12 cellular contexts compared by ENCODE assay signal in genomic region chr20:4512891-4513550, GRCh38.
A peak's percentile ranks its signal among the peaks of the same experiment; 100 is the strongest.
DNase-seq lines count a peak whose midpoint lies in the region; ATAC-seq and TF ChIP-seq lines count a peak whose summit lies in the region.
"Had no signal": no experiment of that assay in that cellular context is flagged by ENCODE, and none has a peak within 500 bp of the region (broad histone marks: within the 10 kb centered on the region; RNA-seq: fewer than 3 reads in every experiment).

No MANE protein-coding gene starts in this region.

- H3K4me3 ChIP-seq in AG04450 (ENCODE audit: low read depth, low read length) (no peak overlapping the region), HUES48 (ENCODE audit: low read depth, low read length) (no peak overlapping the region), astrocyte of the spinal cord (ENCODE audit: low read depth, low read length) (no peak overlapping the region), uterus (no peak overlapping the region)
- H3K4me3 ChIP-seq: ovary had no signal

- H3K9me3 ChIP-seq in AG04450 (ENCODE audit: control insufficient read depth, insufficient read depth, low read length), result no peaks in the 10 kb centered on the region; the same call in 1 of the 2 replicates
- peaks cover 10% of the 10 kb centered on the region for H3K9me3 ChIP-seq in HUES48 (ENCODE audit: control insufficient read depth, insufficient read depth, low read length)
- H3K9me3 ChIP-seq in uterus, result no peaks in the 10 kb centered on the region
- H3K9me3 ChIP-seq: ovary had no signal

- peak; percentile 74 for DNase-seq in AG04450 (ENCODE audit: low read depth, low spot score)
- DNase-seq in astrocyte of the spinal cord (ENCODE audit: low read depth, low spot score), result peak; percentile 97
- peak; percentile 97 for DNase-seq in iris pigment epithelial cell (ENCODE audit: low read depth)
- DNase-seq in D341Med (ENCODE audit: low spot score), result no peak
- DNase-seq in uterus, result no peak
- no peak for DNase-seq in left lobe of liver (ENCODE audit: low spot score)
- no peak for DNase-seq in SHP77 (lab: John Stamatoyannopoulos, UW)
- DNase-seq: activated T-cell treated with anti-CD3 and anti-CD28 coated beads, Interleukin-2, amount 50 U/mL, for 48 hours; MM.1S; NCI-H774; ovary had no signal

- H3K27ac ChIP-seq in AG04450 (ENCODE audit: low read depth, low read length) (peak overlapping the region; percentile 62), HUES48 (ENCODE audit: low read depth, low read length) (peak overlapping the region; percentile 77), uterus (no peak overlapping the region)
- H3K27ac ChIP-seq: ovary had no signal

- H3K4me1 ChIP-seq in HUES48 (ENCODE audit: control insufficient read depth, insufficient read depth, low read length) (peaks cover 22% of the 10 kb centered on the region), uterus (no peaks in the 10 kb centered on the region)

- TF ChIP-seq POLR2A in uterus (IDR thresholded peaks at IDR 0.05), result no peak

- TF ChIP-seq CTCF in AG04450 (IDR thresholded peaks at IDR 0.05; ENCODE audit: low read depth, low read length) (no peak), astrocyte of the spinal cord (IDR thresholded peaks at IDR 0.05; ENCODE audit: low read depth, low read length) (no peak), uterus (IDR thresholded peaks at IDR 0.05) (no peak)

- H3K36me3 ChIP-seq in HUES48 (ENCODE audit: control insufficient read depth, insufficient read depth, low read length), result no peaks in the 10 kb centered on the region
- H3K36me3 ChIP-seq in uterus, result no peaks in the 10 kb centered on the region
- H3K36me3 ChIP-seq: ovary had no signal

- H3K27me3 ChIP-seq in AG04450 (ENCODE audit: control insufficient read depth, insufficient read depth, low read length), result no peaks in the 10 kb centered on the region
- no peaks in the 10 kb centered on the region for H3K27me3 ChIP-seq in HUES48 (ENCODE audit: control insufficient read depth, insufficient read depth, low read length)
- no peaks in the 10 kb centered on the region for H3K27me3 ChIP-seq in uterus
- H3K27me3 ChIP-seq: ovary had no signal

- no peak overlapping the region for H3K9ac ChIP-seq in HUES48 (ENCODE audit: low read depth, low read length)

- intact Hi-C loops in uterus (cut with DNase I; ENCODE audit: low total_unique reads), result no loop called here

- CTCF ChIA-PET in AG04450 (lab: Charles Lee), result no interaction called here

- no peak for ATAC-seq in left lobe of liver

- POLR2A ChIA-PET in AG04450 (lab: Yijun Ruan, JAX), result no interaction called here

- in situ Hi-C loops in astrocyte of the spinal cord (cut with HindIII; ENCODE audit: low sequenced_read_pairs), result no loop called here

Comparison
In these comparisons a context has a peak if more than half of its experiments do, and no peak if none do; other contexts are left out.
1. DNase-seq: peak in AG04450 (single experiment), astrocyte of the spinal cord (single experiment) and iris pigment epithelial cell (single experiment); none in D341Med (single experiment), uterus (0 of 2), left lobe of liver (single experiment) and SHP77 (0 of 2).
2. H3K27ac ChIP-seq: peak in AG04450 (single experiment) and HUES48 (single experiment); none in uterus (0 of 2).